Comparison of ENCODE assay signal across 9 cellular contexts in the genomic region with DNA sequence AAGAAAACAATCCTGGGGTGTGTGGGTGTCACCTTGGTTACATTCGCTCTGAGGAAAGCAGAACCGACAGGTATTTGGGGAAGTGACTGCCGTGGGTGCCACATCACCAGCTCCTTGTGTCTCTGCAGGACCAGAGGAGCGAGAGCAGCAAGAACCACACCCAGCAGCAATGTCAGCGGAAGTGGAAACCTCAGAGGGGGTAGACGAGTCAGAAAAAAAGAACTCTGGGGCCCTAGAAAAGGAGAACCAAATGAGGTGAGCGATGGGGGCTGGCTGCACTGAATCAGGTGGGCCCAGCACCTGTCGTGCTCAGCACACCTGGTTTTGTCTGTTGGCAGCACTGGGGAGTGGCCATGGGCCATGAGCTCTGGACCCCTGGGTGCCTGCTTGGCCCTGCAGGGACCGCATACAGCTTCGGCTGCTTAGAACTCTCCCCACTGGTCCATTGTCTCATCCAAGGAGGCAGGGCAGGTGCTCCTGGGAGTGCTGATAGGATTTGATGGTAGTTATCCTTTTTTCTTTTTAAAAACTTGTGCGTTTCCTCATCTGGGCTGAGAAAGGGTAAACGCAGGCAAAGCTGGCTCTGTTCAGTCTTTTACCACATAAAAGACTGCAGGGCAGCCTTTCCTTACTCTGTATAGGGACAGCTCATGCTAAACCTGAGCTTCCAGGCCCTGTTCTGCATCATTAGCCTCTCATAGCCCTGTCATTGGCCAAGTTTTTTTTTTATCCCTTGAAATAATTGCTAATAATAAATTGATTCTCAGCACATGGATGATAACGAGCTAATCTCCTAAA. TPM values are rescaled to one million over a fixed set of nuclear protein-coding genes. Genes with fewer than 3 reads are reported as not detected.
DNase-seq lines count a peak whose midpoint lies in the region; ATAC-seq and TF ChIP-seq lines count a peak whose summit lies in the region.
"Had no signal": no experiment of that assay in that cellular context is flagged by ENCODE, and none has a peak within 500 bp of the region (broad histone marks: within the 10 kb centered on the region; RNA-seq: fewer than 3 reads in every experiment).

No MANE protein-coding gene starts in this region.

- H3K79me2 ChIP-seq in osteoblast (ENCODE audit: insufficient read depth, low read length) = peaks cover 38% of the 10 kb centered on the region

- H3K9me3 ChIP-seq in right lobe of liver (no peaks in the 10 kb centered on the region), osteoblast (ENCODE audit: low read depth, low read length) (no peaks in the 10 kb centered on the region)

- DNase-seq in Jurkat, Clone E6-1 (ENCODE audit: low read depth, low spot score) = peak; percentile 79
- DNase-seq in activated CD8-positive, alpha-beta memory T cell treated with anti-CD3 and anti-CD28 coated beads, Interleukin-2, amount 10 ng/mL, durations not matched to agents 7 days and 5 days = peak; percentile 92
- DNase-seq in right lobe of liver = peak in 2 of 3 donors; percentile 41 to 70
- DNase-seq in stimulated activated naive CD8-positive, alpha-beta T cell treated with anti-CD3 and anti-CD28 coated beads, Interleukin-15, amount 100 ng/mL, for 72 hours = peak; percentile 52 to 71
- DNase-seq in DMS53 treated with DMSO at 0.1 percent for 48 hours (lab: John Stamatoyannopoulos, UW; ENCODE audit: unreplicated experiment) = no peak
- DNase-seq in dedifferentiated amniotic fluid mesenchymal stem cell (ENCODE audit: extremely low spot score) = no peak
- DNase-seq in osteoblast (ENCODE audit: insufficient read length, low spot score, missing footprints) = no peak

- H3K27me3 ChIP-seq in right lobe of liver (no peaks in the 10 kb centered on the region), osteoblast (ENCODE audit: insufficient read depth, low read length) (no peaks in the 10 kb centered on the region)

- no peak overlapping the region for H3K4me2 ChIP-seq in osteoblast (ENCODE audit: insufficient read depth, low read length)

- H3K27ac ChIP-seq in right lobe of liver = peak overlapping the region in 2 of 3 donors; percentile 1 to 39
- no peak overlapping the region for H3K27ac ChIP-seq in osteoblast (ENCODE audit: low read depth, low read length)

- H3K4me3 ChIP-seq in Jurkat, Clone E6-1 (ENCODE audit: low read length) = peak overlapping the region; percentile 41
- H3K4me3 ChIP-seq in right lobe of liver (no peak overlapping the region), osteoblast (ENCODE audit: insufficient read depth, low read length) (no peak overlapping the region)

- peak overlapping the region; percentile 94 for H3K27ac Mint-ChIP-seq in activated CD8-positive, alpha-beta memory T cell treated with anti-CD3 and anti-CD28 coated beads, Interleukin-2, amount 10 ng/mL, durations not matched to agents 7 days and 5 days
- H3K27ac Mint-ChIP-seq in stimulated activated naive CD8-positive, alpha-beta T cell treated with anti-CD3 and anti-CD28 coated beads, Interleukin-15, amount 100 ng/mL, for 72 hours = peak overlapping the region; percentile 24 to 93

- intact Hi-C loops in right lobe of liver (cut with DNase I) = loop anchor here in 1 of 2 donors (10.0 kb wide), 1 partner anchor 49 kb away; the partner anchor contains the start of gene C16orf96

- no peak for TF ChIP-seq POLR2A in right lobe of liver (IDR thresholded peaks at IDR 0.05)

- no peak overlapping the region for H2AFZ ChIP-seq in osteoblast (ENCODE audit: low read length)

- ATAC-seq in GM19438 (IDR thresholded peaks at IDR 0.05; ENCODE audit: low read depth, unreplicated experiment) (peak; percentile 78), right lobe of liver (peak in 3 of 4 donors; percentile 5 to 37 (median 29))
- ATAC-seq in activated CD8-positive, alpha-beta memory T cell treated with anti-CD3 and anti-CD28 coated beads, Interleukin-2, amount 10 ng/mL, durations not matched to agents 7 days and 5 days = peak; percentile 90
- ATAC-seq in stimulated activated naive CD8-positive, alpha-beta T cell treated with anti-CD3 and anti-CD28 coated beads, Interleukin-15, amount 100 ng/mL, for 72 hours = peak; percentile 91

- CTCF ChIA-PET in activated CD8-positive, alpha-beta memory T cell treated with anti-CD3 and anti-CD28 coated beads, Interleukin-2, amount 10 ng/mL, durations not matched to agents 7 days and 5 days (lab: Charles Lee) = interaction anchor here (0.7 to 8.6 kb wide), 34 partner anchors 9 to 389 kb away, joined by 3 to 136 read pairs (median 4); partner anchors contain the start of genes ADCY9, CDIP1, CORO7 and HMOX2

- peaks cover 0 to 19% (median 5%) of the 10 kb centered on the region in 4 donors for H3K4me1 ChIP-seq in right lobe of liver
- peaks cover 15% of the 10 kb centered on the region for H3K4me1 ChIP-seq in osteoblast (ENCODE audit: insufficient read depth, low read length)

- H3K4me3 Mint-ChIP-seq in activated CD8-positive, alpha-beta memory T cell treated with anti-CD3 and anti-CD28 coated beads, Interleukin-2, amount 10 ng/mL, durations not matched to agents 7 days and 5 days = peak overlapping the region; percentile 68
- peak overlapping the region; percentile 67 to 72 for H3K4me3 Mint-ChIP-seq in stimulated activated naive CD8-positive, alpha-beta T cell treated with anti-CD3 and anti-CD28 coated beads, Interleukin-15, amount 100 ng/mL, for 72 hours

- H3K36me3 ChIP-seq in right lobe of liver (peaks cover 0 to 43% (median 23%) of the 10 kb centered on the region in 4 donors), osteoblast (ENCODE audit: insufficient read depth, low read length) (peaks cover 43% of the 10 kb centered on the region)

- no peaks in the 10 kb centered on the region for H3K27me3 Mint-ChIP-seq in activated CD8-positive, alpha-beta memory T cell treated with anti-CD3 and anti-CD28 coated beads, Interleukin-2, amount 10 ng/mL, durations not matched to agents 7 days and 5 days
- H3K27me3 Mint-ChIP-seq in stimulated activated naive CD8-positive, alpha-beta T cell treated with anti-CD3 and anti-CD28 coated beads, Interleukin-15, amount 100 ng/mL, for 72 hours = no peaks in the 10 kb centered on the region

- WGBS in right lobe of liver (ENCODE audit: insufficient coverage, low coverage, low lambda C conversion rate, missing lambda C conversion rate) = 67% methylated on average over 13 of the region's 13 CpGs

- peaks cover 60% of the 10 kb centered on the region for H3K4me1 Mint-ChIP-seq in activated CD8-positive, alpha-beta memory T cell treated with anti-CD3 and anti-CD28 coated beads, Interleukin-2, amount 10 ng/mL, durations not matched to agents 7 days and 5 days
- peaks cover 74% of the 10 kb centered on the region for H3K4me1 Mint-ChIP-seq in stimulated activated naive CD8-positive, alpha-beta T cell treated with anti-CD3 and anti-CD28 coated beads, Interleukin-15, amount 100 ng/mL, for 72 hours

- no peak for TF ChIP-seq CTCF in right lobe of liver (IDR thresholded peaks at IDR 0.05)
- TF ChIP-seq CTCF in osteoblast (IDR thresholded peaks at IDR 0.05; ENCODE audit: extremely low read depth, low read depth, low read length) = no peak

- H3K36me3 Mint-ChIP-seq in activated CD8-positive, alpha-beta memory T cell treated with anti-CD3 and anti-CD28 coated beads, Interleukin-2, amount 10 ng/mL, durations not matched to agents 7 days and 5 days = peaks cover 24% of the 10 kb centered on the region

- peaks cover 46% of the 10 kb centered on the region for H4K20me1 ChIP-seq in osteoblast (ENCODE audit: insufficient read depth, low read length)

- no peaks in the 10 kb centered on the region for H3K9me3 Mint-ChIP-seq in activated CD8-positive, alpha-beta memory T cell treated with anti-CD3 and anti-CD28 coated beads, Interleukin-2, amount 10 ng/mL, durations not matched to agents 7 days and 5 days (ENCODE audit: low read depth)
- no peaks in the 10 kb centered on the region for H3K9me3 Mint-ChIP-seq in stimulated activated naive CD8-positive, alpha-beta T cell treated with anti-CD3 and anti-CD28 coated beads, Interleukin-15, amount 100 ng/mL, for 72 hours

RNA-seq across cellular contexts. Expression of gene HMOX2, which starts 29.4 kb away (rescaled TPM):
- 121 TPM for polyA plus RNA-seq in Jurkat, Clone E6-1 (2012; ENCODE audit: insufficient read depth, insufficient read length)
- 100 to 1,000 TPM in 1 of 2 experiments, 10 to 100 TPM in 1; 96.5 to 103 TPM for total RNA-seq in activated CD8-positive, alpha-beta memory T cell treated with anti-CD3 and anti-CD28 coated beads, Interleukin-2, amount 10 ng/mL, durations not matched to agents 7 days and 5 days
- 10 to 100 TPM; 39.7 to 74.7 (median 55.4) TPM for total RNA-seq in right lobe of liver
- total RNA-seq in osteoblast = 39.4 and 44.5 TPM in 2 replicates

RNA-seq across cellular contexts. Expression of gene NMRAL1, which starts 31.1 kb away (rescaled TPM):
- 272 TPM for polyA plus RNA-seq in Jurkat, Clone E6-1 (2012; ENCODE audit: insufficient read depth, insufficient read length)
- 10 to 100 TPM; 52.5 to 72.5 TPM for total RNA-seq in activated CD8-positive, alpha-beta memory T cell treated with anti-CD3 and anti-CD28 coated beads, Interleukin-2, amount 10 ng/mL, durations not matched to agents 7 days and 5 days
- total RNA-seq in right lobe of liver (10 to 100 TPM; 19.9 to 44.0 (median 35.5) TPM), osteoblast (71.0 and 90.5 TPM in 2 replicates)

RNA-seq across cellular contexts. Expression of gene CDIP1, which starts 33.0 kb away (rescaled TPM):
- 26.7 TPM for polyA plus RNA-seq in Jurkat, Clone E6-1 (2012; ENCODE audit: insufficient read depth, insufficient read length)
- total RNA-seq in activated CD8-positive, alpha-beta memory T cell treated with anti-CD3 and anti-CD28 coated beads, Interleukin-2, amount 10 ng/mL, durations not matched to agents 7 days and 5 days = 10 to 100 TPM; 45.2 to 57.3 TPM
- total RNA-seq in right lobe of liver (10 to 100 TPM; 15.7 to 23.2 (median 18.4) TPM), osteoblast (10.5 and 13.6 TPM in 2 replicates)

RNA-seq across cellular contexts. Expression of gene C16orf96, which starts 50.6 kb away (rescaled TPM):
- polyA plus RNA-seq in Jurkat, Clone E6-1 (2012; ENCODE audit: insufficient read depth, insufficient read length) = not detected
- under 1 TPM in 1 of 2 experiments, not detected in 1; 0.14 TPM for total RNA-seq in activated CD8-positive, alpha-beta memory T cell treated with anti-CD3 and anti-CD28 coated beads, Interleukin-2, amount 10 ng/mL, durations not matched to agents 7 days and 5 days
- under 1 TPM in 5 of 6 experiments, not detected in 1; 0.06 to 0.24 (median 0.16) TPM for total RNA-seq in right lobe of liver
- total RNA-seq in osteoblast = under 0.01 TPM in 1 of 2 replicates, not detected in the other
- polyA plus RNA-seq: keratinocyte had no signal

Comparison
In these comparisons a context has a peak if more than half of its experiments do, and no peak if none do; other contexts are left out.
1. ATAC-seq: peak in every context shown above with its lines; median percentile 91 in stimulated activated naive CD8-positive, alpha-beta T cell treated with anti-CD3 and anti-CD28 coated beads, Interleukin-15, amount 100 ng/mL, for 72 hours; 90 in activated CD8-positive, alpha-beta memory T cell treated with anti-CD3 and anti-CD28 coated beads, Interleukin-2, amount 10 ng/mL, durations not matched to agents 7 days and 5 days; 78 in GM19438; 29 in right lobe of liver.
2. DNase-seq: peak in Jurkat, Clone E6-1 (single experiment), activated CD8-positive, alpha-beta memory T cell treated with anti-CD3 and anti-CD28 coated beads, Interleukin-2, amount 10 ng/mL, durations not matched to agents 7 days and 5 days (single experiment), right lobe of liver (2 of 3) and stimulated activated naive CD8-positive, alpha-beta T cell treated with anti-CD3 and anti-CD28 coated beads, Interleukin-15, amount 100 ng/mL, for 72 hours (2 of 2); none in DMS53 treated with DMSO at 0.1 percent for 48 hours (single experiment), dedifferentiated amniotic fluid mesenchymal stem cell (single experiment) and osteoblast (single experiment).